ENCODE assay signal across 7 cellular contexts in the genomic region with DNA sequence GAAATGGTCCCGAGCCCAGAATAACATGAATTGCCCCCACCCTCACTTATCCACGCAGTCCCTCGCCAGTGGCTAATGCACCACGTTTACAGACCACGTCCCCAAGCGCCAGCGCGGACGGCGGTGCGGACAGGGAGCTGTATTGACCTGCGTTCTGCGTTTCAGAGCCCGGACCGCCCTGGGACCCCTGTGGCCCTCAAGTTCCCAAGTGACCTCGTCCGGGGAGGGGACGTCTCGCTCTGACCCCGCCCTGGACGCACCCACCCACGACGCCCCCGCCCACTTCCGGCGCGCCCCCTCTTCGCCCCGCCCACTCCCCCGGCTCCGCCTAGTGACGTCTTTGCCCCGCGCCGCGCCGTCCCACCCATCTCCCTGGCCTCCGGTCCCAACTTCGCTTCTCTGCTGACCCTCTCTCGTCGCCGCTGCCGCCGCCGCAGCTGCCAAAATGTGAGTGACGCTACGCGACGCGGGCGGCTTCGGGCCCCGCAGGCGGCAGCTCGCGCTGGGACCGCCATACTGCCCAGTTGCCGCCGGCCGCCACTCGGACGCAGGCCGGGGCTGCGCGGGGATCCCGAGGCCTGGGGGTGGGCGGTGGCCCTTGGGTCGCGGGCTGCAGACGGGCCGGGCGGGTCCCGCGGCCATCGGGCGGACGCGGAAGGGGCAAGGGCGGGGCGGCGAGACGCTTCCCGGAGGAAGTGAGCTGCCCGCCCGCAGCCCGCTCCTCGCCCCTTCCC. TPM values are rescaled to one million over a fixed set of nuclear protein-coding genes. Genes with fewer than 3 reads are reported as not detected.
DNase-seq lines count a peak whose midpoint lies in the region; ATAC-seq, FAIRE-seq and TF ChIP-seq lines count a peak whose summit lies in the region.

TSS of gene VAMP3 (plus strand) at position 358 of the 734 bp plus-strand sequence. CDS start at position 446, 88 bp downstream.

- H3K9me3 Mint-ChIP-seq in WTC11, result no peaks in the 10 kb centered on the region

- peaks cover 1% of the 10 kb centered on the region for H3K36me3 ChIP-seq in bronchial epithelial cell (ENCODE audit: control insufficient read depth, insufficient read depth, low read length)

- peaks cover 15% of the 10 kb centered on the region for H3K4me1 Mint-ChIP-seq in WTC11

- no peak for TF ChIP-seq CTCF in WTC11 (IDR thresholded peaks at IDR 0.05)
- TF ChIP-seq CTCF in bronchial epithelial cell (IDR thresholded peaks at IDR 0.05; ENCODE audit: insufficient read depth, low read length, severe bottlenecking), result no peak

- POLR2A ChIA-PET in WTC11 (lab: Charles Lee), result interaction anchor here (0.9 to 1.6 kb wide), 3 partner anchors 10 to 102 kb away, joined by 3 to 7 read pairs (median 3); partner anchors contain the start of gene PER3

- H3K4me3 ChIP-seq in bronchial epithelial cell (ENCODE audit: low read depth, low read length), result peak within 1 kb of the TSS; percentile 48

- no peak for FAIRE-seq in bronchial epithelial cell (lab: Jason Lieb, UNC)

- peaks cover 17% of the 10 kb centered on the region for H3K36me3 Mint-ChIP-seq in WTC11

- ATAC-seq in HG02798 (IDR thresholded peaks at IDR 0.05; ENCODE audit: poor library complexity, unreplicated experiment) (peak; percentile 85), WTC11 (peak; percentile 95)

- CTCF ChIA-PET in WTC11 (lab: Charles Lee), result interaction anchor here (0.6 to 2.9 kb wide), 5 partner anchors 16 to 808 kb away, joined by 4 to 24 read pairs (median 10); no protein-coding TSS in a partner anchor

- peak; percentile 51 for TF ChIP-seq POLR2A in GM15510 (IDR thresholded peaks at IDR 0.05; ENCODE audit: borderline replicate concordance, extremely low read depth, insufficient read length)

- no peaks in the 10 kb centered on the region for H3K27me3 Mint-ChIP-seq in WTC11 (ENCODE audit: low read depth)

- peak within 1 kb of the TSS; percentile 79 for H3K27ac Mint-ChIP-seq in WTC11

- no peaks in the 10 kb centered on the region for H3K27me3 ChIP-seq in bronchial epithelial cell (ENCODE audit: control insufficient read depth, insufficient read depth, low read length)

- H3K4me3 Mint-ChIP-seq in WTC11, result peak within 1 kb of the TSS; percentile 86

- DNase-seq in NCI-H2171 treated with DMSO at 0.1 percent for 48 hours (lab: John Stamatoyannopoulos, UW), result peak; percentile 62
- DNase-seq in WTC11 (ENCODE audit: low spot score), result peak; percentile 88
- peak; percentile 47 for DNase-seq in bronchial epithelial cell (ENCODE audit: low read depth)
- DNase-seq in inferior parietal cortex (ENCODE audit: extremely low spot score), result peak; percentile 59
- peak; percentile 81 to 83 for DNase-seq in stimulated activated CD4-positive, alpha-beta T cell treated with anti-CD3 and anti-CD28 coated beads, Interleukin-12 subunit alpha, Interleukin-12 subunit beta, amount 100 ng/mL, for 24 hours (ENCODE audit: low read depth in 2 of 2)

TF ChIP-seq in WTC11, 78 proteins besides CTCF, POLR2A, EP300 and RAD21:
- TF ChIP-seq HMGA2 (CRISPR knock-in tag; IDR thresholded peaks at IDR 0.05) (no peak), HMGXB4 (CRISPR knock-in tag; IDR thresholded peaks at IDR 0.05) (peak; percentile 68; the same call in 1 of the 2 replicates), ZNF232 (CRISPR knock-in tag; IDR thresholded peaks at IDR 0.05) (0 out of 2 replicates have a peak, but pooled peaks have one; percentile 48), ATF3 (CRISPR knock-in tag; conservative IDR thresholded peaks at IDR 0.05) (no peak), ERG (CRISPR knock-in tag; IDR thresholded peaks at IDR 0.05) (no peak), E2F5 (CRISPR knock-in tag; IDR thresholded peaks at IDR 0.05) (peak; percentile 49; the same call in 1 of the 2 replicates), ZNF263 (CRISPR knock-in tag; IDR thresholded peaks at IDR 0.05; ENCODE audit: low read depth) (no peak), CREM (CRISPR knock-in tag; IDR thresholded peaks at IDR 0.05) (peak; percentile 93), ATF1 (CRISPR knock-in tag; IDR thresholded peaks at IDR 0.05) (no peak), ESRRA (CRISPR knock-in tag; IDR thresholded peaks at IDR 0.05; ENCODE audit: borderline replicate concordance) (no peak), SP1 (CRISPR knock-in tag; conservative IDR thresholded peaks at IDR 0.05) (peak; percentile 98)
- TF ChIP-seq, protein P1, sequence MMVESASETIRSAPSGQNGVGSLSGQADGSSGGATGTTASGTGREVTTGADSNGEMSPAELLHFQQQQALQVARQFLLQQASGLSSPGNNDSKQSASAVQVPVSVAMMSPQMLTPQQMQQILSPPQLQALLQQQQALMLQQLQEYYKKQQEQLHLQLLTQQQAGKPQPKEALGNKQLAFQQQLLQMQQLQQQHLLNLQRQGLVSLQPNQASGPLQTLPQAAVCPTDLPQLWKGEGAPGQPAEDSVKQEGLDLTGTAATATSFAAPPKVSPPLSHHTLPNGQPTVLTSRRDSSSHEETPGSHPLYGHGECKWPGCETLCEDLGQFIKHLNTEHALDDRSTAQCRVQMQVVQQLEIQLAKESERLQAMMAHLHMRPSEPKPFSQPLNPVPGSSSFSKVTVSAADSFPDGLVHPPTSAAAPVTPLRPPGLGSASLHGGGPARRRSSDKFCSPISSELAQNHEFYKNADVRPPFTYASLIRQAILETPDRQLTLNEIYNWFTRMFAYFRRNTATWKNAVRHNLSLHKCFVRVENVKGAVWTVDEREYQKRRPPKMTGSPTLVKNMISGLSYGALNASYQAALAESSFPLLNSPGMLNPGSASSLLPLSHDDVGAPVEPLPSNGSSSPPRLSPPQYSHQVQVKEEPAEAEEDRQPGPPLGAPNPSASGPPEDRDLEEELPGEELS (CRISPR knock-in tag; IDR thresholded peaks at IDR 0.05), result 0 out of 2 replicates have a peak, but pooled peaks have one; percentile 25
- TF ChIP-seq, protein P2, sequence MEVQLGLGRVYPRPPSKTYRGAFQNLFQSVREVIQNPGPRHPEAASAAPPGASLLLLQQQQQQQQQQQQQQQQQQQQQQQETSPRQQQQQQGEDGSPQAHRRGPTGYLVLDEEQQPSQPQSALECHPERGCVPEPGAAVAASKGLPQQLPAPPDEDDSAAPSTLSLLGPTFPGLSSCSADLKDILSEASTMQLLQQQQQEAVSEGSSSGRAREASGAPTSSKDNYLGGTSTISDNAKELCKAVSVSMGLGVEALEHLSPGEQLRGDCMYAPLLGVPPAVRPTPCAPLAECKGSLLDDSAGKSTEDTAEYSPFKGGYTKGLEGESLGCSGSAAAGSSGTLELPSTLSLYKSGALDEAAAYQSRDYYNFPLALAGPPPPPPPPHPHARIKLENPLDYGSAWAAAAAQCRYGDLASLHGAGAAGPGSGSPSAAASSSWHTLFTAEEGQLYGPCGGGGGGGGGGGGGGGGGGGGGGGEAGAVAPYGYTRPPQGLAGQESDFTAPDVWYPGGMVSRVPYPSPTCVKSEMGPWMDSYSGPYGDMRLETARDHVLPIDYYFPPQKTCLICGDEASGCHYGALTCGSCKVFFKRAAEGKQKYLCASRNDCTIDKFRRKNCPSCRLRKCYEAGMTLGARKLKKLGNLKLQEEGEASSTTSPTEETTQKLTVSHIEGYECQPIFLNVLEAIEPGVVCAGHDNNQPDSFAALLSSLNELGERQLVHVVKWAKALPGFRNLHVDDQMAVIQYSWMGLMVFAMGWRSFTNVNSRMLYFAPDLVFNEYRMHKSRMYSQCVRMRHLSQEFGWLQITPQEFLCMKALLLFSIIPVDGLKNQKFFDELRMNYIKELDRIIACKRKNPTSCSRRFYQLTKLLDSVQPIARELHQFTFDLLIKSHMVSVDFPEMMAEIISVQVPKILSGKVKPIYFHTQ (CRISPR knock-in tag; IDR thresholded peaks at IDR 0.05), result no peak

RNA-seq across cellular contexts. Expression of gene VAMP3, which starts in this region (rescaled TPM):
- 34.7 to 50.2 TPM (median 40.2 TPM) in 3 replicates for total RNA-seq in WTC11 (2021)
- total RNA-seq in bronchial epithelial cell, result 50.2 and 51.3 TPM in 2 replicates

Comparison
In these comparisons a context has a peak if more than half of its experiments do, and no peak if none do; other contexts are left out.
1. Peak in every context shown above with its lines: DNase-seq, ATAC-seq and H3K4me3 ChIP-seq.